1 cellular context compared by ENCODE assay signal in genomic region chr1:45303582-45304310, GRCh38.
TF ChIP-seq lines count a peak whose summit lies in the region.

No MANE protein-coding gene starts in this region.

TF ChIP-seq in HepG2, 621 proteins besides CTCF, POLR2A, EP300 and RAD21 (continued from another document and continues in another):
- TF ChIP-seq ZNF383 (CRISPR knock-in tag; IDR thresholded peaks at IDR 0.05; ENCODE audit: borderline replicate concordance) (no peak), ZFP90 (CRISPR knock-in tag; IDR thresholded peaks at IDR 0.05; ENCODE audit: borderline replicate concordance) (peak; percentile 67), ZNF225 (CRISPR knock-in tag; IDR thresholded peaks at IDR 0.05) (no peak; the same call in 1 of the 2 replicates), HES4 (CRISPR knock-in tag; IDR thresholded peaks at IDR 0.05; ENCODE audit: borderline replicate concordance) (peak; percentile 93), SIN3A (IDR thresholded peaks at IDR 0.05; ENCODE audit: borderline replicate concordance, low read depth, low read length) (peak; percentile 29; the same call in 1 of the 2 replicates), ZNF598 (CRISPR knock-in tag; IDR thresholded peaks at IDR 0.05; ENCODE audit: borderline replicate concordance) (peak; percentile 47; the same call in 1 of the 2 replicates), ZNF24 (IDR thresholded peaks at IDR 0.05) (no peak), ZFP36L2 (CRISPR knock-in tag; IDR thresholded peaks at IDR 0.05) (no peak), TARDBP (CRISPR knock-in tag; IDR thresholded peaks at IDR 0.05) (peak; percentile 83), ZNF451 (CRISPR knock-in tag; IDR thresholded peaks at IDR 0.05) (no peak), AHR (CRISPR knock-in tag; IDR thresholded peaks at IDR 0.05) (no peak), ZBTB43 (CRISPR knock-in tag; conservative IDR thresholded peaks at IDR 0.05) (no peak), ATRX (CRISPR knock-in tag; IDR thresholded peaks at IDR 0.05; ENCODE audit: borderline replicate concordance) (no peak), ZNF562 (CRISPR knock-in tag; IDR thresholded peaks at IDR 0.05; ENCODE audit: borderline replicate concordance) (no peak), RFXANK (CRISPR knock-in tag; IDR thresholded peaks at IDR 0.05) (no peak), PCBP1 (IDR thresholded peaks at IDR 0.05; ENCODE audit: borderline replicate concordance, low read depth, low read length) (peak; percentile 89; the same call in 1 of the 2 replicates), TFDP2 (CRISPR knock-in tag; IDR thresholded peaks at IDR 0.05) (peak; percentile 76), ZNF749 (CRISPR knock-in tag; IDR thresholded peaks at IDR 0.05; ENCODE audit: borderline replicate concordance) (no peak), RFX1 (IDR thresholded peaks at IDR 0.05) (no peak), DR1 (CRISPR knock-in tag; IDR thresholded peaks at IDR 0.05) (no peak), SALL2 (CRISPR knock-in tag; IDR thresholded peaks at IDR 0.05) (no peak; the same call in 1 of the 2 replicates), SOX6 (IDR thresholded peaks at IDR 0.05) (no peak), SOX6 (CRISPR knock-in tag; IDR thresholded peaks at IDR 0.05) (peak; percentile 72), SIN3B (IDR thresholded peaks at IDR 0.05; ENCODE audit: low read length) (no peak), ZNF280D (CRISPR knock-in tag; IDR thresholded peaks at IDR 0.05) (no peak), NFE2L1 (CRISPR knock-in tag; IDR thresholded peaks at IDR 0.05; ENCODE audit: borderline replicate concordance) (no peak), PRDM15 (CRISPR knock-in tag; IDR thresholded peaks at IDR 0.05) (no peak), ZNF782 (CRISPR knock-in tag; IDR thresholded peaks at IDR 0.05; ENCODE audit: borderline replicate concordance) (peak; percentile 82; the same call in 1 of the 2 replicates), NR2F1 (CRISPR knock-in tag; IDR thresholded peaks at IDR 0.05) (0 out of 4 replicates have a peak, but pooled peaks have one; percentile 23 to 28), DNMT3B (CRISPR knock-in tag; conservative IDR thresholded peaks at IDR 0.05) (0 out of 2 replicates have a peak, but pooled peaks have one; percentile 22), ZNF747 (CRISPR knock-in tag; IDR thresholded peaks at IDR 0.05; ENCODE audit: borderline replicate concordance) (no peak; the same call in 1 of the 2 replicates), NR1H2 (CRISPR knock-in tag; IDR thresholded peaks at IDR 0.05; ENCODE audit: borderline replicate concordance, low read depth) (0 out of 2 replicates have a peak, but pooled peaks have one; percentile 55), SCMH1 (CRISPR knock-in tag; IDR thresholded peaks at IDR 0.05; ENCODE audit: borderline replicate concordance) (no peak), ZNF691 (CRISPR knock-in tag; IDR thresholded peaks at IDR 0.05; ENCODE audit: borderline replicate concordance, low read depth) (no peak; the same call in 1 of the 2 replicates), ZSCAN9 (CRISPR knock-in tag; IDR thresholded peaks at IDR 0.05; ENCODE audit: borderline replicate concordance) (peak; percentile 31; the same call in 1 of the 2 replicates), FOXK1 (CRISPR knock-in tag; IDR thresholded peaks at IDR 0.05; ENCODE audit: borderline replicate concordance, low read depth) (peak; percentile 69; the same call in 1 of the 2 replicates), MED1 (CRISPR knock-in tag; IDR thresholded peaks at IDR 0.05) (peak; percentile 70; the same call in 1 of the 2 replicates), ZNF513 (CRISPR knock-in tag; conservative IDR thresholded peaks at IDR 0.05) (no peak), ATF6 (CRISPR knock-in tag; conservative IDR thresholded peaks at IDR 0.05) (peak; percentile 55; the same call in 1 of the 2 replicates), SP2 (CRISPR knock-in tag; IDR thresholded peaks at IDR 0.05) (peak; percentile 65), SOX5 (CRISPR knock-in tag; IDR thresholded peaks at IDR 0.05; ENCODE audit: borderline replicate concordance) (peak; percentile 32; the same call in 1 of the 2 replicates), RCOR2 (CRISPR knock-in tag; IDR thresholded peaks at IDR 0.05) (no peak), JUND (CRISPR knock-in tag; IDR thresholded peaks at IDR 0.05) (peak; percentile 70; the same call in 1 of the 2 replicates), ZNF329 (CRISPR knock-in tag; IDR thresholded peaks at IDR 0.05; ENCODE audit: low read depth) (peak; percentile 84), ZNF530 (CRISPR knock-in tag; IDR thresholded peaks at IDR 0.05; ENCODE audit: low read depth) (no peak), ZNF180 (CRISPR knock-in tag; IDR thresholded peaks at IDR 0.05; ENCODE audit: borderline replicate concordance, low read depth) (0 out of 2 replicates have a peak, but pooled peaks have one; percentile 18), NBN (conservative IDR thresholded peaks at IDR 0.05) (no peak), TBP (CRISPR knock-in tag; IDR thresholded peaks at IDR 0.05) (no peak), EEA1 (CRISPR knock-in tag; IDR thresholded peaks at IDR 0.05; ENCODE audit: borderline replicate concordance) (peak; percentile 21; the same call in 1 of the 2 replicates), MAFK (conservative IDR thresholded peaks at IDR 0.05 in 1 of 2, IDR thresholded peaks at IDR 0.05 in 1 of 2; ENCODE audit: low read length in 2 of 2) (no peak; a peak in 1 of 4 replicates), SYNCRIP (IDR thresholded peaks at IDR 0.05; ENCODE audit: insufficient read depth, low read depth, low read length) (no peak), PHF20 (CRISPR knock-in tag; IDR thresholded peaks at IDR 0.05) (peak; percentile 81), ZNF256 (CRISPR knock-in tag; conservative IDR thresholded peaks at IDR 0.05) (0 out of 2 replicates have a peak, but pooled peaks have one; percentile 17), HNRNPUL1 (IDR thresholded peaks at IDR 0.05; ENCODE audit: low read depth, low read length) (no peak)
